In the genomic region with DNA sequence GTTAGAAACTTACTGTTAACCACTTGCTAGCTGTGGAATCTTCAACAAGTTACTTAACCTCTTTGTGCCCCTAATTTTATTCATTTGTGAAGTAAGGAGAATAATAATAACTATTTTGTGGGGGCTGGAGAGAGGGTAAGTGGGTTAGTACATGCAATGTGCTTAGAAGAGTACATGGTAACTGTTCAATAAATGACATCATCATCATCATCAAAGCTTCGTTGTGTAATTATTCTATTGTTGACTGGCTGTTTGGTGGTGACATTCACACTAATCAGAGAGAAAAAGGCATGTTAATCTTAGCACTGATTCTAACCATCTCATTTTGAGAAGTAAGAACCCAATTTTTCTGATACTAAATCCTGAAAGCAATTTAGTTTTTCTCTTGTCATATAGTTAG, we compare ENCODE assay signal across 27 cellular contexts.
"Had no signal": no experiment of that assay in that cellular context is flagged by ENCODE, and none has a peak within 500 bp of the region (broad histone marks: within the 10 kb centered on the region; RNA-seq: fewer than 3 reads in every experiment).

No MANE protein-coding gene starts in this region.

- H3K4me1 ChIP-seq: colonic mucosa, esophagus squamous epithelium, gastrocnemius medialis, heart right ventricle, left lung, lower lobe of right lung had no signal

- H3K27ac ChIP-seq: colonic mucosa, epithelial cell of prostate, esophagus squamous epithelium, gastrocnemius medialis, heart right ventricle, left lung, lower lobe of right lung had no signal

- H3K4me3 ChIP-seq: colonic mucosa, esophagus squamous epithelium, gastrocnemius medialis, heart right ventricle, left lung, lower lobe of right lung, mucosa of descending colon had no signal

- FAIRE-seq: endometrium, kidney had no signal

- DNase-seq: colonic mucosa; cortex of kidney; effector CD8-positive, alpha-beta T cell; effector memory CD8-positive, alpha-beta T cell; endodermal cell; erythroblast; esophagus squamous epithelium; foreskin fibroblast; foreskin melanocyte; gastrocnemius medialis; glutamatergic neuron; head of caudate nucleus; heart right ventricle; hippocampal formation; immature natural killer cell; islet precursor cell; kidney; kidney glomerular epithelial cell; left lung; left ventricle myocardium superior; lower lobe of right lung; mesenchymal stem cell; mucosa of descending colon; naive B cell had no signal

- H3K9me3 ChIP-seq: colonic mucosa, esophagus squamous epithelium, gastrocnemius medialis, left lung, lower lobe of right lung, mucosa of descending colon had no signal

- ATAC-seq: effector memory CD8-positive, alpha-beta T cell; esophagus mucosa; gastrocnemius medialis; heart right ventricle; left lung; left ventricle myocardium superior; lower lobe of right lung; mucosa of descending colon had no signal

- H3K36me3 ChIP-seq: colonic mucosa, esophagus squamous epithelium, gastrocnemius medialis, heart right ventricle, left lung, lower lobe of right lung had no signal

- H3K27me3 ChIP-seq: colonic mucosa, esophagus squamous epithelium, gastrocnemius medialis, left lung had no signal
